Comparison of ENCODE assay signal across 8 cellular contexts in the genomic region with DNA sequence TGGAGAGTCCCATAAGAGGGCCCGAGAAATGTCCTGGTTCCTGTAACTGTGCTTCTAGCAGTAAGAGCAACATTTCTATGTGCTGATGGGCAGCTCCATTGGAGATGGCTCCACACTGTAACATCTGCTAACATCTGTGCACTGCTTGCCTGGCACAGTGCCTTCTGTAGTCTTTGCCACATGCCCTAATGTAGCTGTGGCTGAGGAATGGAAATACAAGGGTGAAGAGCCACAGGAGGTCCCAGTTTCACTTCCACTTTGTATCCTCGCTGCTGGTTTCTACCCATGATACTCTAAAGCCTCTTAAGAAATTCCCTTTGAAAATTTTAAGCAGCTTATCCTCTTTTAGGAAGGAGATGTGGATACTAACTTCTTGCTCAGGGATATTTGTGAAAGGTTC.
A peak's percentile ranks its signal among the peaks of the same experiment; 100 is the strongest.
DNase-seq lines count a peak whose midpoint lies in the region; ATAC-seq and TF ChIP-seq lines count a peak whose summit lies in the region.

No MANE protein-coding gene starts in this region.

- ATAC-seq in GM21526 (IDR thresholded peaks at IDR 0.05; ENCODE audit: low FRiP score, unreplicated experiment), result peak; percentile 93
- peak; percentile 64 for ATAC-seq in HG03558 (IDR thresholded peaks at IDR 0.05; ENCODE audit: extremely low read depth, unreplicated experiment)

- no peak overlapping the region for H2AFZ ChIP-seq in smooth muscle cell (ENCODE audit: low read depth)

- no peak overlapping the region for H3K27ac ChIP-seq in smooth muscle cell (ENCODE audit: low read depth)

- H3K4me3 ChIP-seq in GM12865 (ENCODE audit: low read depth, low read length) (peak overlapping the region; percentile 5; the same call in 1 of the 2 replicates), foreskin fibroblast (ENCODE audit: low read depth in 1 of 2, low read length in 2 of 2) (peak overlapping the region; percentile 1 to 19), smooth muscle cell (no peak overlapping the region)

- no peak overlapping the region for H3K9ac ChIP-seq in smooth muscle cell (ENCODE audit: low read depth)

- no peaks in the 10 kb centered on the region for H3K36me3 ChIP-seq in smooth muscle cell (ENCODE audit: low read depth)

- DNase-seq in GM12865 (ENCODE audit: low read depth) (peak; percentile 73), foreskin fibroblast (peak; percentile 30 to 68), NCI-H2196 treated with DMSO at 0.1 percent for 48 hours (lab: John Stamatoyannopoulos, UW; ENCODE audit: unreplicated experiment) (no peak), smooth muscle cell (lab: John Stamatoyannopoulos, UW; ENCODE audit: unreplicated experiment) (no peak), NCI-H146 (lab: John Stamatoyannopoulos, UW) (no peak)
- DNase-seq in stimulated activated CD8-positive, alpha-beta memory T cell treated with anti-CD3 and anti-CD28 coated beads, Interleukin-4, amount 100 ng/mL, for 48 hours, result no peak

- H3K9me3 ChIP-seq in smooth muscle cell (replicated peaks; ENCODE audit: low read depth), result no peaks in the 10 kb centered on the region

- no peaks in the 10 kb centered on the region for H4K20me1 ChIP-seq in smooth muscle cell (ENCODE audit: low read depth)

- no peaks in the 10 kb centered on the region for H3K4me1 ChIP-seq in smooth muscle cell (ENCODE audit: low read depth)

- WGBS in smooth muscle cell (ENCODE audit: low lambda C conversion rate), result 93% methylated on average over 2 of the region's 2 CpGs

- no peak for TF ChIP-seq CTCF in GM12865 (IDR thresholded peaks at IDR 0.05; ENCODE audit: insufficient read depth, low read depth, low read length, missing control alignments)
- TF ChIP-seq CTCF in foreskin fibroblast (IDR thresholded peaks at IDR 0.05; ENCODE audit: low read depth, low read length), result no peak
- no peak for TF ChIP-seq CTCF in smooth muscle cell (IDR thresholded peaks at IDR 0.05; ENCODE audit: borderline replicate concordance, insufficient read depth, poor library complexity, severe bottlenecking)

- no peaks in the 10 kb centered on the region for H3F3A ChIP-seq in smooth muscle cell (ENCODE audit: low read depth)

- no peaks in the 10 kb centered on the region for H3K27me3 ChIP-seq in smooth muscle cell (ENCODE audit: low read depth)

- H3K4me2 ChIP-seq in smooth muscle cell, result no peak overlapping the region

- no peaks in the 10 kb centered on the region for H3K79me2 ChIP-seq in smooth muscle cell (ENCODE audit: low read depth)

Comparison
In these comparisons a context has a peak if more than half of its experiments do, and no peak if none do; other contexts are left out.
1. DNase-seq: peak in GM12865 (single experiment) and foreskin fibroblast (2 of 2); none in NCI-H2196 treated with DMSO at 0.1 percent for 48 hours (single experiment), smooth muscle cell (single experiment), NCI-H146 (single experiment) and stimulated activated CD8-positive, alpha-beta memory T cell treated with anti-CD3 and anti-CD28 coated beads, Interleukin-4, amount 100 ng/mL, for 48 hours (single experiment).